13 cellular contexts compared by ENCODE assay signal in the genomic region with DNA sequence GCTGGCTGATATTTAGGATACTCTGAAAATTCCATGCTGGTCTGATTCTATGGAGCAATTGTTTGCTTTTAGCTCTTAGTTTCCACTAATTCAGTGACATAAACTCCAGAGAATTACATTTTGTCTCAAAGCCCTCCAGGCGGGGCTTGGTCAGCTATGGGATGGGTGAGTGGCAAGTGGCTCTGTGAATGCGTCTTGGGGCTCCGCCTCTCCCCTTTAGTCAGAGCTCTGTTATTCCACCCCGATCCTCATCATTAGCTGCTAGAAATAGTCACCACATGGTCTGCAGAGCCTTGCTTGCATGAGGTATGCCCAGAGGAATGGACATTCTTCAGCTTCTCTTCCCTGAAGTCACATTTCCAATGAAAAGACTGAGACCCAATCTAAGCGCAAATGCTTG.
DNase-seq lines count a peak whose midpoint lies in the region; ATAC-seq and TF ChIP-seq lines count a peak whose summit lies in the region.
"Had no signal": no experiment of that assay in that cellular context is flagged by ENCODE, and none has a peak within 500 bp of the region (broad histone marks: within the 10 kb centered on the region; RNA-seq: fewer than 3 reads in every experiment).

No MANE protein-coding gene starts in this region.

- intact Hi-C loops in vagina (cut with DNase I), result no loop called here

- peak overlapping the region; percentile 71 for H3K27ac ChIP-seq in skeletal muscle tissue (ENCODE audit: low read depth, low read length)
- no peak overlapping the region for H3K27ac ChIP-seq in vagina
- H3K27ac ChIP-seq: suprapubic skin had no signal

- ATAC-seq in GM21619 (IDR thresholded peaks at IDR 0.05; ENCODE audit: unreplicated experiment), result no peak
- ATAC-seq: GM23338 had no signal

- H3K4me3 ChIP-seq in skeletal muscle tissue (ENCODE audit: low read length in 3 of 3), result peak overlapping the region in 1 of 3 donors; percentile 3
- H3K4me3 ChIP-seq in vagina, result no peak overlapping the region
- H3K4me3 ChIP-seq: GM23338, suprapubic skin had no signal

- peak overlapping the region in 1 of 3 donors; percentile 26 for H3K9ac ChIP-seq in skeletal muscle tissue (ENCODE audit: low read depth in 1 of 3, low read length in 3 of 3)

- H3K4me1 ChIP-seq in skeletal muscle tissue (ENCODE audit: control insufficient read depth in 3 of 3, insufficient read depth in 3 of 3, low read length in 3 of 3) (peaks cover 14 to 23% (median 19%) of the 10 kb centered on the region in 3 donors), vagina (peaks cover 7% of the 10 kb centered on the region)

- H3K9me3 ChIP-seq in skeletal muscle tissue (ENCODE audit: control insufficient read depth in 3 of 3, low read length in 3 of 3) (no peaks in the 10 kb centered on the region), vagina (no peaks in the 10 kb centered on the region)
- H3K9me3 ChIP-seq: suprapubic skin had no signal

- no peak for TF ChIP-seq CTCF in vagina (IDR thresholded peaks at IDR 0.05)

- DNase-seq in GM04504 (ENCODE audit: low read depth), result peak; percentile 76
- peak; percentile 2 for DNase-seq in amniotic epithelial cell (ENCODE audit: low read depth)
- DNase-seq in foreskin melanocyte, result peak; percentile 83
- no peak for DNase-seq in vagina (ENCODE audit: extremely low spot score in 2 of 2)
- no peak for DNase-seq in NCI-H1436 treated with DMSO at 0.1 percent for 48 hours (lab: John Stamatoyannopoulos, UW)
- DNase-seq: activated effector memory CD4-positive, alpha-beta T cell treated with anti-CD3 and anti-CD28 coated beads, Interleukin-2, amount 50 U/mL, for 16 hours; effector CD8-positive, alpha-beta T cell; head of caudate nucleus; NCI-H446 treated with DMSO at 0.1 percent for 48 hours had no signal

- H3K27me3 ChIP-seq in skeletal muscle tissue (ENCODE audit: control insufficient read depth in 3 of 3, insufficient read depth in 3 of 3, low read length in 3 of 3) (no peaks in the 10 kb centered on the region), vagina (no peaks in the 10 kb centered on the region)
- H3K27me3 ChIP-seq: suprapubic skin had no signal

- no peak for TF ChIP-seq POLR2A in vagina (IDR thresholded peaks at IDR 0.05)

- H3K36me3 ChIP-seq in skeletal muscle tissue (ENCODE audit: control insufficient read depth in 3 of 3, insufficient read depth in 3 of 3, low read length in 3 of 3) (no peaks in the 10 kb centered on the region), vagina (no peaks in the 10 kb centered on the region)
- H3K36me3 ChIP-seq: suprapubic skin had no signal

Comparison
In these comparisons a context has a peak if more than half of its experiments do, and no peak if none do; other contexts are left out.
1. DNase-seq: peak in GM04504 (single experiment), amniotic epithelial cell (single experiment) and foreskin melanocyte (single experiment); none in vagina (0 of 2) and NCI-H1436 treated with DMSO at 0.1 percent for 48 hours (single experiment).